In genomic region chr20:43409041-43409913, GRCh38 we compare ENCODE assay signal across 8 cellular contexts. TPM values are rescaled to one million over a fixed set of nuclear protein-coding genes. Genes with fewer than 3 reads are reported as not detected.
DNase-seq lines count a peak whose midpoint lies in the region; ATAC-seq and TF ChIP-seq lines count a peak whose summit lies in the region.

No MANE protein-coding gene starts in this region.

- no peak for TF ChIP-seq EP300 in gastroesophageal sphincter (IDR thresholded peaks at IDR 0.05)

- TF ChIP-seq CTCF in GM12865 (IDR thresholded peaks at IDR 0.05; ENCODE audit: insufficient read depth, low read depth, low read length, missing control alignments) = peak; percentile 64
- TF ChIP-seq CTCF in gastroesophageal sphincter (IDR thresholded peaks at IDR 0.05) = peak in 1 of 4 experiments; percentile 19

- DNase-seq in AG08396 (ENCODE audit: low spot score) (peak; percentile 62), GM12865 (ENCODE audit: low read depth) (peak; percentile 42), NCI-H345 treated with DMSO at 0.1 percent for 48 hours (lab: John Stamatoyannopoulos, UW; ENCODE audit: unreplicated experiment) (peak; percentile 38), dermis microvascular lymphatic vessel endothelial cell (ENCODE audit: low read depth in 2 of 2) (peak; percentile 2 to 43), retina (peak; percentile 49)

- 30% methylated on average over 7 of the region's 12 CpGs; no CpG with 5 or more reads in 1 of the 2 donors for WGBS in gastroesophageal sphincter (ENCODE audit: low coverage in 1 of 2), 2 donors

- no peak overlapping the region for H3K27ac ChIP-seq in gastroesophageal sphincter

- TF ChIP-seq POLR2A in gastroesophageal sphincter (IDR thresholded peaks at IDR 0.05) = no peak

- no peaks in the 10 kb centered on the region for H3K36me3 ChIP-seq in gastroesophageal sphincter

- H3K4me1 ChIP-seq in gastroesophageal sphincter = no peaks in the 10 kb centered on the region

- H3K4me3 ChIP-seq in GM12865 (ENCODE audit: low read depth, low read length) = no peak overlapping the region
- no peak overlapping the region for H3K4me3 ChIP-seq in gastroesophageal sphincter

- ATAC-seq in HG03175 (IDR thresholded peaks at IDR 0.05; ENCODE audit: unreplicated experiment) (no peak), HG03342 (IDR thresholded peaks at IDR 0.05; ENCODE audit: unreplicated experiment) (no peak), gastroesophageal sphincter (no peak)

- peaks cover 0 to 37% (median 0%) of the 10 kb centered on the region in 3 donors for H3K9me3 ChIP-seq in gastroesophageal sphincter

- H3K27me3 ChIP-seq in gastroesophageal sphincter = peaks cover 36% of the 10 kb centered on the region

RNA-seq across cellular contexts. Expression of gene SRSF6, which starts 48.4 kb away (rescaled TPM):
- total RNA-seq in dermis microvascular lymphatic vessel endothelial cell (33.5 and 42.7 TPM in 2 replicates), gastroesophageal sphincter (10 to 100 TPM; 25.3 to 47.5 (median 31.3) TPM)
